Comparison of ENCODE assay signal across 1 cellular context in genomic region chr6:160934157-160934556, GRCh38.
TF ChIP-seq lines count a peak whose summit lies in the region.

No MANE protein-coding gene starts in this region.

TF ChIP-seq in HepG2, 621 proteins besides CTCF, POLR2A, EP300 and RAD21 (continued from another document):
- TF ChIP-seq, protein P1, sequence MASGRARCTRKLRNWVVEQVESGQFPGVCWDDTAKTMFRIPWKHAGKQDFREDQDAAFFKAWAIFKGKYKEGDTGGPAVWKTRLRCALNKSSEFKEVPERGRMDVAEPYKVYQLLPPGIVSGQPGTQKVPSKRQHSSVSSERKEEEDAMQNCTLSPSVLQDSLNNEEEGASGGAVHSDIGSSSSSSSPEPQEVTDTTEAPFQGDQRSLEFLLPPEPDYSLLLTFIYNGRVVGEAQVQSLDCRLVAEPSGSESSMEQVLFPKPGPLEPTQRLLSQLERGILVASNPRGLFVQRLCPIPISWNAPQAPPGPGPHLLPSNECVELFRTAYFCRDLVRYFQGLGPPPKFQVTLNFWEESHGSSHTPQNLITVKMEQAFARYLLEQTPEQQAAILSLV (CRISPR knock-in tag; IDR thresholded peaks at IDR 0.05; ENCODE audit: borderline replicate concordance), result no peak
- no peak for TF ChIP-seq U2AF1 (optimal IDR thresholded peaks at IDR 0.05; ENCODE audit: low read depth, low read length)
- TF ChIP-seq SP2 (CRISPR knock-in tag; IDR thresholded peaks at IDR 0.05), result no peak
- TF ChIP-seq NCOA2 (CRISPR knock-in tag; IDR thresholded peaks at IDR 0.05), result no peak
- TF ChIP-seq ZKSCAN1 (IDR thresholded peaks at IDR 0.05; ENCODE audit: low read length), result no peak
- TF ChIP-seq ZNF101 (CRISPR knock-in tag; IDR thresholded peaks at IDR 0.05; ENCODE audit: borderline replicate concordance, low read depth), result no peak
- TF ChIP-seq ZNF780A (CRISPR knock-in tag; IDR thresholded peaks at IDR 0.05), result no peak
- no peak for TF ChIP-seq ZNF503 (CRISPR knock-in tag; IDR thresholded peaks at IDR 0.05)
TF ChIP-seq in HepG2: peak in this region for 3.
